22 cellular contexts compared by ENCODE assay signal in genomic region chr2:117330611-117331010, GRCh38.
"Had no signal": no experiment of that assay in that cellular context is flagged by ENCODE, and none has a peak within 500 bp of the region (broad histone marks: within the 10 kb centered on the region; RNA-seq: fewer than 3 reads in every experiment).

No MANE protein-coding gene starts in this region.

- H3K4me3 Mint-ChIP-seq: endodermal cell; naive thymus-derived CD8-positive, alpha-beta T cell; neural progenitor cell; stimulated activated naive B cell treated with anti-CD40 and anti-IgM and Interleukin-4, amounts not matched to agents 10 μg/mL and 1 μg/mL and 100 μg/mL, for 72 hours; stimulated activated naive CD8-positive, alpha-beta T cell treated with anti-CD3 and anti-CD28 coated beads, Interleukin-15, amount 100 ng/mL, for 72 hours had no signal

- H3K4me1 Mint-ChIP-seq: naive thymus-derived CD8-positive, alpha-beta T cell; stimulated activated naive B cell treated with anti-CD40 and anti-IgM and Interleukin-4, amounts not matched to agents 10 μg/mL and 1 μg/mL and 100 μg/mL, for 72 hours; stimulated activated naive CD8-positive, alpha-beta T cell treated with anti-CD3 and anti-CD28 coated beads, Interleukin-15, amount 100 ng/mL, for 72 hours had no signal

- H3K27me3 Mint-ChIP-seq: naive thymus-derived CD8-positive, alpha-beta T cell; progenitor cell of endocrine pancreas; stimulated activated naive B cell treated with anti-CD40 and anti-IgM and Interleukin-4, amounts not matched to agents 10 μg/mL and 1 μg/mL and 100 μg/mL, for 72 hours; stimulated activated naive CD8-positive, alpha-beta T cell treated with anti-CD3 and anti-CD28 coated beads, Interleukin-15, amount 100 ng/mL, for 72 hours had no signal

- H2AFZ ChIP-seq: neural progenitor cell had no signal

- H3K36me3 Mint-ChIP-seq: naive thymus-derived CD8-positive, alpha-beta T cell; neural progenitor cell; stimulated activated naive B cell treated with anti-CD40 and anti-IgM and Interleukin-4, amounts not matched to agents 10 μg/mL and 1 μg/mL and 100 μg/mL, for 72 hours had no signal

- ATAC-seq: heart right ventricle; left lobe of liver; mucosa of descending colon; naive thymus-derived CD8-positive, alpha-beta T cell; sciatic nerve; stimulated activated naive B cell treated with anti-CD40 and anti-IgM and Interleukin-4, amounts not matched to agents 10 μg/mL and 1 μg/mL and 100 μg/mL, for 72 hours; stimulated activated naive CD8-positive, alpha-beta T cell treated with anti-CD3 and anti-CD28 coated beads, Interleukin-15, amount 100 ng/mL, for 72 hours had no signal

- H3K27ac Mint-ChIP-seq: endodermal cell; naive thymus-derived CD8-positive, alpha-beta T cell; neural progenitor cell; progenitor cell of endocrine pancreas; stimulated activated naive B cell treated with anti-CD40 and anti-IgM and Interleukin-4, amounts not matched to agents 10 μg/mL and 1 μg/mL and 100 μg/mL, for 72 hours; stimulated activated naive CD8-positive, alpha-beta T cell treated with anti-CD3 and anti-CD28 coated beads, Interleukin-15, amount 100 ng/mL, for 72 hours had no signal

- H3K4me1 ChIP-seq: heart right ventricle, neural progenitor cell, testis, tibial nerve had no signal

- H3K4me3 ChIP-seq: coronary artery, heart right ventricle, mucosa of descending colon, neural progenitor cell, ovary, testis, tibial nerve had no signal

- H3K9me3 Mint-ChIP-seq: endodermal cell; neural progenitor cell; stimulated activated naive B cell treated with anti-CD40 and anti-IgM and Interleukin-4, amounts not matched to agents 10 μg/mL and 1 μg/mL and 100 μg/mL, for 72 hours; stimulated activated naive CD8-positive, alpha-beta T cell treated with anti-CD3 and anti-CD28 coated beads, Interleukin-15, amount 100 ng/mL, for 72 hours had no signal

- H3K27ac ChIP-seq: coronary artery, heart right ventricle, neural progenitor cell, ovary, testis, tibial nerve had no signal

- H3K4me2 ChIP-seq: neural progenitor cell had no signal

- H3K36me3 ChIP-seq: heart right ventricle, neural progenitor cell, ovary, tibial nerve had no signal

- DNase-seq: central memory CD4-positive, alpha-beta T cell; effector CD4-positive, alpha-beta T cell; endodermal cell; foreskin melanocyte; heart right ventricle; islet precursor cell; mammary epithelial cell; mucosa of descending colon; naive thymus-derived CD8-positive, alpha-beta T cell; nucleus accumbens; ovary; stimulated activated CD4-positive, alpha-beta T cell treated with anti-CD3 and anti-CD28 coated beads, Interleukin-2, amount 100 ng/mL, for 24 hours; stimulated activated CD4-positive, alpha-beta T cell treated with anti-CD3 and anti-CD28 coated beads, Interleukin-4, amount 100 ng/mL, for 4 hours; stimulated activated naive B cell treated with anti-CD40 and anti-IgM and Interleukin-4, amounts not matched to agents 10 μg/mL and 1 μg/mL and 100 μg/mL, for 72 hours; stimulated activated naive CD8-positive, alpha-beta T cell treated with anti-CD3 and anti-CD28 coated beads, Interleukin-15, amount 100 ng/mL, for 72 hours; testis had no signal

- H3K9me3 ChIP-seq: heart right ventricle, mucosa of descending colon, ovary, testis, tibial nerve had no signal

- H3K27me3 ChIP-seq: heart right ventricle, neural progenitor cell, ovary, testis, tibial nerve had no signal
